ENCODE assay signal across 1 cellular context in genomic region chr7:2863461-2864066, GRCh38.
TF ChIP-seq lines count a peak whose summit lies in the region.

No MANE protein-coding gene starts in this region.

TF ChIP-seq in HepG2, 621 proteins besides CTCF, POLR2A, EP300 and RAD21 (continued from another document and continues in another):
- TF ChIP-seq GPBP1L1 (CRISPR knock-in tag; IDR thresholded peaks at IDR 0.05), result no peak
- peak; percentile 9; the same call in 1 of the 2 replicates for TF ChIP-seq FOXP4 (CRISPR knock-in tag; IDR thresholded peaks at IDR 0.05)
- TF ChIP-seq PAWR (CRISPR knock-in tag; IDR thresholded peaks at IDR 0.05; ENCODE audit: borderline replicate concordance), result no peak
- no peak for TF ChIP-seq ZNF251 (CRISPR knock-in tag; IDR thresholded peaks at IDR 0.05)
- TF ChIP-seq ZNF569 (CRISPR knock-in tag; IDR thresholded peaks at IDR 0.05; ENCODE audit: borderline replicate concordance), result no peak
- no peak for TF ChIP-seq ZNF572 (CRISPR knock-in tag; IDR thresholded peaks at IDR 0.05)
- TF ChIP-seq REST (IDR thresholded peaks at IDR 0.05; ENCODE audit: borderline replicate concordance in 1 of 2, low read depth in 1 of 2, low read length in 2 of 2), result peak in 1 of 2 experiments; percentile 18; a peak in 1 of 4 replicates
- no peak for TF ChIP-seq JDP2 (CRISPR knock-in tag; IDR thresholded peaks at IDR 0.05; ENCODE audit: borderline replicate concordance)
- TF ChIP-seq NBN (conservative IDR thresholded peaks at IDR 0.05), result no peak
- no peak for TF ChIP-seq ATRX (CRISPR knock-in tag; IDR thresholded peaks at IDR 0.05; ENCODE audit: borderline replicate concordance)
- TF ChIP-seq ZFP1 (CRISPR knock-in tag; IDR thresholded peaks at IDR 0.05), result 0 out of 2 replicates have a peak, but pooled peaks have one; percentile 28
- no peak for TF ChIP-seq ZNF530 (CRISPR knock-in tag; IDR thresholded peaks at IDR 0.05; ENCODE audit: low read depth)
- TF ChIP-seq ZNF713 (CRISPR knock-in tag; IDR thresholded peaks at IDR 0.05), result no peak
- TF ChIP-seq SRY (CRISPR knock-in tag; IDR thresholded peaks at IDR 0.05), result peak; percentile 71; the same call in 1 of the 2 replicates
- peak; percentile 71 for TF ChIP-seq CEBPG (CRISPR knock-in tag; IDR thresholded peaks at IDR 0.05)
- TF ChIP-seq CHCHD3 (CRISPR knock-in tag; IDR thresholded peaks at IDR 0.05), result no peak
- TF ChIP-seq ZNF883 (CRISPR knock-in tag; IDR thresholded peaks at IDR 0.05; ENCODE audit: not compliant biosample characterization), result peak; percentile 83
- no peak for TF ChIP-seq ZNF451 (CRISPR knock-in tag; IDR thresholded peaks at IDR 0.05)
- TF ChIP-seq MAX (IDR thresholded peaks at IDR 0.05), result peak; percentile 68; the same call in 1 of the 2 replicates
- no peak for TF ChIP-seq MAFK (conservative IDR thresholded peaks at IDR 0.05 in 1 of 2, IDR thresholded peaks at IDR 0.05 in 1 of 2; ENCODE audit: low read length in 2 of 2)
- peak; percentile 58 for TF ChIP-seq XRCC5 (optimal IDR thresholded peaks at IDR 0.05; ENCODE audit: low read length)
- TF ChIP-seq NFAT5 (CRISPR knock-in tag; IDR thresholded peaks at IDR 0.05), result peak; percentile 38; the same call in 1 of the 2 replicates
- no peak for TF ChIP-seq ZNF644 (CRISPR knock-in tag; IDR thresholded peaks at IDR 0.05; ENCODE audit: low read depth)
- TF ChIP-seq PTBP1 (IDR thresholded peaks at IDR 0.05; ENCODE audit: low read depth, low read length, poor library complexity, severe bottlenecking), result peak; percentile 34
- no peak for TF ChIP-seq RAD51 (IDR thresholded peaks at IDR 0.05; ENCODE audit: borderline replicate concordance)
- no peak for TF ChIP-seq ZNF230 (CRISPR knock-in tag; IDR thresholded peaks at IDR 0.05)
- peak; percentile 78 for TF ChIP-seq PATZ1 (CRISPR knock-in tag; IDR thresholded peaks at IDR 0.05)
- TF ChIP-seq ZBTB14 (CRISPR knock-in tag; IDR thresholded peaks at IDR 0.05), result no peak
- 0 out of 2 replicates have a peak, but pooled peaks have one; percentile 22 for TF ChIP-seq ARID3A (IDR thresholded peaks at IDR 0.05; ENCODE audit: low read depth, low read length)
- no peak for TF ChIP-seq ZNF34 (CRISPR knock-in tag; IDR thresholded peaks at IDR 0.05; ENCODE audit: borderline replicate concordance)
- TF ChIP-seq ZNF484 (CRISPR knock-in tag; IDR thresholded peaks at IDR 0.05; ENCODE audit: borderline replicate concordance, low read depth), result no peak
- peak; percentile 92 for TF ChIP-seq ELF3 (CRISPR knock-in tag; IDR thresholded peaks at IDR 0.05)
- no peak for TF ChIP-seq PHB2 (IDR thresholded peaks at IDR 0.05; ENCODE audit: partially characterized antibody)
- no peak for TF ChIP-seq SMAD1 (CRISPR knock-in tag; IDR thresholded peaks at IDR 0.05; ENCODE audit: borderline replicate concordance, low read depth)
- TF ChIP-seq ZNF468 (CRISPR knock-in tag; IDR thresholded peaks at IDR 0.05), result no peak
- TF ChIP-seq HNRNPUL1 (IDR thresholded peaks at IDR 0.05; ENCODE audit: low read depth, low read length), result no peak
- TF ChIP-seq FOXO4 (CRISPR knock-in tag; conservative IDR thresholded peaks at IDR 0.05), result no peak
- 0 out of 2 replicates have a peak, but pooled peaks have one; percentile 27 for TF ChIP-seq BCL6 (CRISPR knock-in tag; IDR thresholded peaks at IDR 0.05)
- peak; percentile 75 for TF ChIP-seq RBFOX2 (IDR thresholded peaks at IDR 0.05; ENCODE audit: low read depth, low read length)
- no peak for TF ChIP-seq MED8 (CRISPR knock-in tag; IDR thresholded peaks at IDR 0.05; ENCODE audit: insufficient replicate concordance)
- no peak; the same call in 1 of the 2 replicates for TF ChIP-seq ZNF891 (CRISPR knock-in tag; IDR thresholded peaks at IDR 0.05)
- TF ChIP-seq GZF1 (CRISPR knock-in tag; IDR thresholded peaks at IDR 0.05), result peak; percentile 43
- TF ChIP-seq SAFB2 (CRISPR knock-in tag; IDR thresholded peaks at IDR 0.05; ENCODE audit: borderline replicate concordance, low read depth), result no peak
